Comparison of ENCODE assay signal across 8 cellular contexts in genomic region chr3:133895208-133896001, GRCh38. TPM values are rescaled to one million over a fixed set of nuclear protein-coding genes. Genes with fewer than 3 reads are reported as not detected.
A peak's percentile ranks its signal among the peaks of the same experiment; 100 is the strongest.
DNase-seq lines count a peak whose midpoint lies in the region; ATAC-seq, FAIRE-seq and TF ChIP-seq lines count a peak whose summit lies in the region.

Gene RAB6B, minus strand, starts transcription at chr3:133895882. Its CDS starts 416 bp downstream, at chr3:133895466.

- peak; percentile 85 for DNase-seq in AG08395 (ENCODE audit: low spot score)
- peak; percentile 42 for DNase-seq in GM12892 (ENCODE audit: insufficient read length)
- peak; percentile 21 for DNase-seq in NCI-H2227 treated with DMSO at 0.1 percent for 48 hours (lab: John Stamatoyannopoulos, UW)
- DNase-seq in brain microvascular endothelial cell: peak; percentile 6
- DNase-seq in retina: peak; percentile 91

- peaks cover 8% of the 10 kb centered on the region for H3K4me1 ChIP-seq in iPS-15b (ENCODE audit: control insufficient read depth, insufficient read depth, low read length)

- no peak for TF ChIP-seq POLR2A in GM12892 (IDR thresholded peaks at IDR 0.05; ENCODE audit: low read depth, low read length)

- no peak for FAIRE-seq in GM12892 (lab: Jason Lieb, UNC)

- peak within 1 kb of the TSS; percentile 70 for H3K9ac ChIP-seq in iPS-15b (ENCODE audit: low read depth, low read length)

- H3K27ac ChIP-seq in brain microvascular endothelial cell: no peak within 1 kb of the TSS

- ATAC-seq in HG02678 (IDR thresholded peaks at IDR 0.05; ENCODE audit: unreplicated experiment): no peak
- no peak for ATAC-seq in HG03521 (IDR thresholded peaks at IDR 0.05; ENCODE audit: unreplicated experiment)

- H3K36me3 ChIP-seq in brain microvascular endothelial cell (replicated peaks): no peaks in the 10 kb centered on the region
- no peaks in the 10 kb centered on the region for H3K36me3 ChIP-seq in iPS-15b (ENCODE audit: control insufficient read depth, insufficient read depth, low read length)

- H3K4me3 ChIP-seq in brain microvascular endothelial cell (ENCODE audit: low read depth, low read length) (peak within 1 kb of the TSS; percentile 63), iPS-15b (ENCODE audit: low read depth, low read length) (peak within 1 kb of the TSS; percentile 77)

- H3K27me3 ChIP-seq in brain microvascular endothelial cell (replicated peaks) (peaks cover 19% of the 10 kb centered on the region), iPS-15b (ENCODE audit: control insufficient read depth, insufficient read depth, low read length) (peaks cover 25% of the 10 kb centered on the region)

- H3K9me3 ChIP-seq in iPS-15b (ENCODE audit: control insufficient read depth, insufficient read depth, low read length): no peaks in the 10 kb centered on the region

- in situ Hi-C loops in brain microvascular endothelial cell (cut with HindIII; ENCODE audit: low pct_ligation_motif_present, low sequenced_read_pairs): no loop called here

- TF ChIP-seq CTCF in brain microvascular endothelial cell (IDR thresholded peaks at IDR 0.05; ENCODE audit: low read depth, low read length, missing control alignments): no peak

RNA-seq across cellular contexts. Expression of gene RAB6B, which starts in this region (rescaled TPM):
- 0.21 TPM for polyA plus RNA-seq in GM12892 (2012; ENCODE audit: missing spikeins)

Comparison
In these comparisons a context has a peak if more than half of its experiments do, and no peak if none do; other contexts are left out.
1. DNase-seq: peak in every context shown above with its lines; median percentile 91 in retina; 85 in AG08395; 42 in GM12892; 21 in NCI-H2227 treated with DMSO at 0.1 percent for 48 hours; 6 in brain microvascular endothelial cell.